In genomic region chr3:42691861-42692666, GRCh38 we compare ENCODE assay signal across 25 cellular contexts. TPM values are rescaled to one million over a fixed set of nuclear protein-coding genes. Genes with fewer than 3 reads are reported as not detected.
DNase-seq lines count a peak whose midpoint lies in the region; ATAC-seq and TF ChIP-seq lines count a peak whose summit lies in the region.
"Had no signal": no experiment of that assay in that cellular context is flagged by ENCODE, and none has a peak within 500 bp of the region (broad histone marks: within the 10 kb centered on the region; RNA-seq: fewer than 3 reads in every experiment).

No MANE protein-coding gene starts in this region.

- H3K36me3 Mint-ChIP-seq in activated T-helper 17 cell treated with anti-CD3 and anti-CD28 coated beads, Interleukin-2, amount 50 U/mL, for 72 hours (ENCODE audit: low read depth) = no peaks in the 10 kb centered on the region
- H3K36me3 Mint-ChIP-seq: activated CD4-positive, alpha-beta memory T cell treated with anti-CD3 and anti-CD28 coated beads for 36 hours; neural progenitor cell had no signal

- H3K4me3 Mint-ChIP-seq in activated T-helper 17 cell treated with anti-CD3 and anti-CD28 coated beads, Interleukin-2, amount 50 U/mL, for 72 hours = no peak overlapping the region
- H3K4me3 Mint-ChIP-seq: activated CD4-positive, alpha-beta memory T cell treated with anti-CD3 and anti-CD28 coated beads for 36 hours; neural progenitor cell had no signal

- H3K36me3 ChIP-seq in right lobe of liver (no peaks in the 10 kb centered on the region), thyroid gland (no peaks in the 10 kb centered on the region)
- H3K36me3 ChIP-seq: neural progenitor cell had no signal

- H3K4me1 ChIP-seq in right lobe of liver (no peaks in the 10 kb centered on the region), thyroid gland (no peaks in the 10 kb centered on the region)

- H3K9me3 ChIP-seq in right lobe of liver = no peaks in the 10 kb centered on the region
- H3K9me3 ChIP-seq in thyroid gland = no peaks in the 10 kb centered on the region

- no peak overlapping the region for H3K27ac ChIP-seq in right lobe of liver
- no peak overlapping the region for H3K27ac ChIP-seq in thyroid gland
- H3K27ac ChIP-seq: neural progenitor cell had no signal

- H3K27me3 ChIP-seq in right lobe of liver = no peaks in the 10 kb centered on the region
- H3K27me3 ChIP-seq in thyroid gland = no peaks in the 10 kb centered on the region
- H3K27me3 ChIP-seq: neural progenitor cell had no signal

- intact Hi-C loops in Right ventricle myocardium inferior (cut with DNase I) = no loop called here
- intact Hi-C loops in left cardiac atrium (cut with DNase I) = no loop called here
- intact Hi-C loops in cardiac septum (cut with DNase I) = no loop called here
- intact Hi-C loops in posterior vena cava (cut with DNase I) = no loop called here
- intact Hi-C loops in right lobe of liver (cut with DNase I) = no loop called here
- intact Hi-C loops in thyroid gland (cut with DNase I) = no loop called here

- TF ChIP-seq POLR2A in right lobe of liver (IDR thresholded peaks at IDR 0.05) (no peak), thyroid gland (IDR thresholded peaks at IDR 0.05) (no peak)

- TF ChIP-seq CTCF in right lobe of liver (IDR thresholded peaks at IDR 0.05) (no peak), thyroid gland (IDR thresholded peaks at IDR 0.05) (no peak)

- ATAC-seq in Right ventricle myocardium inferior (peak; percentile 6), left cardiac atrium (no peak), GM21515 (IDR thresholded peaks at IDR 0.05; ENCODE audit: unreplicated experiment) (no peak), right lobe of liver (no peak)
- ATAC-seq in activated T-helper 17 cell treated with anti-CD3 and anti-CD28 coated beads, Interleukin-2, amount 50 U/mL, for 72 hours (replicated peaks) = no peak
- ATAC-seq: stimulated activated naive CD8-positive, alpha-beta T cell treated with anti-CD3 and anti-CD28 coated beads, Interleukin-15, Interleukin-2, amounts not matched to agents 100 U/mL and 50 U/mL, for 24 hours had no signal

- H3K9me3 Mint-ChIP-seq in activated T-helper 17 cell treated with anti-CD3 and anti-CD28 coated beads, Interleukin-2, amount 50 U/mL, for 72 hours = no peaks in the 10 kb centered on the region
- H3K9me3 Mint-ChIP-seq: activated CD4-positive, alpha-beta memory T cell treated with anti-CD3 and anti-CD28 coated beads for 36 hours; neural progenitor cell had no signal

- H3K27me3 Mint-ChIP-seq in activated T-helper 17 cell treated with anti-CD3 and anti-CD28 coated beads, Interleukin-2, amount 50 U/mL, for 72 hours = peaks cover 3% of the 10 kb centered on the region

- H3K27ac Mint-ChIP-seq in activated T-helper 17 cell treated with anti-CD3 and anti-CD28 coated beads, Interleukin-2, amount 50 U/mL, for 72 hours = no peak overlapping the region
- H3K27ac Mint-ChIP-seq: activated CD4-positive, alpha-beta memory T cell treated with anti-CD3 and anti-CD28 coated beads for 36 hours; neural progenitor cell; progenitor cell of endocrine pancreas had no signal

- no peak for DNase-seq in Right ventricle myocardium inferior (ENCODE audit: missing footprints)
- DNase-seq in left cardiac atrium = no peak
- DNase-seq in cardiac septum (ENCODE audit: low spot score) = peak; percentile 59
- DNase-seq in posterior vena cava (ENCODE audit: low spot score) = peak; percentile 62
- no peak for DNase-seq in right lobe of liver
- no peak for DNase-seq in thyroid gland
- DNase-seq: activated CD4-positive, alpha-beta memory T cell treated with anti-CD3 and anti-CD28 coated beads for 36 hours; activated CD8-positive, alpha-beta memory T cell treated with anti-CD3 and anti-CD28 coated beads, Interleukin-2, amount 50 U/mL, for 48 hours; GDM1; KG1; kidney; mammary epithelial cell; MM.1S; NCI-H1417; NCI-H2029 treated with DMSO at 0.1 percent for 48 hours; NCI-H526 treated with DMSO at 0.1 percent for 48 hours; SIG-M5; stimulated activated naive CD8-positive, alpha-beta T cell treated with anti-CD3 and anti-CD28 coated beads, Interleukin-15, Interleukin-2, amounts not matched to agents 100 U/mL and 50 U/mL, for 24 hours had no signal

- H3K4me1 Mint-ChIP-seq in activated T-helper 17 cell treated with anti-CD3 and anti-CD28 coated beads, Interleukin-2, amount 50 U/mL, for 72 hours = no peaks in the 10 kb centered on the region

- 72% methylated on average over 6 of the region's 12 CpGs for WGBS in right lobe of liver (ENCODE audit: insufficient coverage, low coverage, low lambda C conversion rate, missing lambda C conversion rate)
- WGBS in thyroid gland, 2 donors = 71 to 82% methylated on average over 2 to 12 of the region's 12 CpGs

- no peak overlapping the region for H3K4me3 ChIP-seq in right lobe of liver
- no peak overlapping the region for H3K4me3 ChIP-seq in thyroid gland (replicated peaks in 1 of 3)
- H3K4me3 ChIP-seq: neural progenitor cell had no signal

RNA-seq across cellular contexts. Expression of gene KLHL40, which starts 6.7 kb away (rescaled TPM):
- total RNA-seq in Right ventricle myocardium inferior (not detected), left cardiac atrium (under 1 TPM in 1 of 2 donors, not detected in 1; 0.86 TPM), cardiac septum (0.57 TPM), posterior vena cava (not detected), right lobe of liver (under 1 TPM in 2 of 6 experiments, not detected in 4; 0.19 to 0.68 TPM), thyroid gland (not detected)
- not detected for total RNA-seq in activated T-helper 17 cell treated with anti-CD3 and anti-CD28 coated beads, Interleukin-2, amount 50 U/mL, for 72 hours
- total RNA-seq: A673; activated CD4-positive, alpha-beta memory T cell treated with anti-CD3 and anti-CD28 coated beads for 36 hours; H7; HT1080; kidney; mammary epithelial cell; progenitor cell of endocrine pancreas had no signal

RNA-seq across cellular contexts. Expression of gene HHATL, which starts 10.5 kb away (rescaled TPM):
- total RNA-seq in Right ventricle myocardium inferior = 440 TPM
- total RNA-seq in left cardiac atrium = 100 to 1,000 TPM; 431 to 706 TPM
- total RNA-seq in cardiac septum = 505 TPM
- total RNA-seq in posterior vena cava = 1 to 10 TPM in 1 of 2 donors, under 1 TPM in 1; 0.65 to 1.0 TPM
- 1 to 10 TPM in 1 of 6 experiments, under 1 TPM in 2, not detected in 3; 0.29 to 1.0 (median 0.60) TPM for total RNA-seq in right lobe of liver
- not detected for total RNA-seq in activated T-helper 17 cell treated with anti-CD3 and anti-CD28 coated beads, Interleukin-2, amount 50 U/mL, for 72 hours
- 10 to 100 TPM; 15.7 to 64.1 (median 32.4) TPM for total RNA-seq in thyroid gland
- total RNA-seq: A673; activated CD4-positive, alpha-beta memory T cell treated with anti-CD3 and anti-CD28 coated beads for 36 hours; H7; HT1080; kidney; mammary epithelial cell; progenitor cell of endocrine pancreas had no signal

RNA-seq across cellular contexts. Expression of gene ZBTB47, which starts 38.6 kb away (rescaled TPM):
- total RNA-seq in Right ventricle myocardium inferior = 80.2 TPM
- 100 to 1,000 TPM in 1 of 2 donors, 10 to 100 TPM in 1; 68.5 to 108 TPM for total RNA-seq in left cardiac atrium
- 202 TPM for total RNA-seq in cardiac septum
- total RNA-seq in posterior vena cava = 100 to 1,000 TPM in 1 of 2 donors, 10 to 100 TPM in 1; 83.8 to 109 TPM
- total RNA-seq in right lobe of liver = 1 to 10 TPM; 2.2 to 8.9 (median 4.9) TPM
- total RNA-seq in activated T-helper 17 cell treated with anti-CD3 and anti-CD28 coated beads, Interleukin-2, amount 50 U/mL, for 72 hours = 1 to 10 TPM in 1 of 2 donors, under 1 TPM in 1; 0.19 to 1.2 TPM
- total RNA-seq in thyroid gland = 10 to 100 TPM; 33.3 to 44.4 (median 42.0) TPM

Comparison
In these comparisons a context has a peak if more than half of its experiments do, and no peak if none do; other contexts are left out.
1. DNase-seq: peak in cardiac septum (single experiment) and posterior vena cava (single experiment); none in Right ventricle myocardium inferior (single experiment), left cardiac atrium (single experiment), right lobe of liver (0 of 3) and thyroid gland (0 of 2).
2. RNA of gene HHATL, which starts 10.5 kb away (total RNA-seq): 431 to 706 TPM in left cardiac atrium, 505 TPM in cardiac septum (single experiment), 440 TPM in Right ventricle myocardium inferior (single experiment) and 15.7 to 64.1 TPM in thyroid gland; 0.65 to 1.0 TPM in posterior vena cava, 0.29 to 1.0 TPM in right lobe of liver and not detected in activated T-helper 17 cell treated with anti-CD3 and anti-CD28 coated beads, Interleukin-2, amount 50 U/mL, for 72 hours; every median in the first group is over 4 times any median in the second.